Comparison of ENCODE assay signal across 22 cellular contexts in genomic region chr4:166432842-166433241, GRCh38.
DNase-seq lines count a peak whose midpoint lies in the region; ATAC-seq and TF ChIP-seq lines count a peak whose summit lies in the region.
"Had no signal": no experiment of that assay in that cellular context is flagged by ENCODE, and none has a peak within 500 bp of the region (broad histone marks: within the 10 kb centered on the region; RNA-seq: fewer than 3 reads in every experiment).

No MANE protein-coding gene starts in this region.

- in situ Hi-C loops in mammary epithelial cell (cut with MboI; ENCODE audit: low sequenced_read_pairs in 2 of 2), result no loop called here

- no peaks in the 10 kb centered on the region for H3K9me3 ChIP-seq in mammary epithelial cell (replicated peaks; ENCODE audit: insufficient read depth, low read length)
- no peaks in the 10 kb centered on the region for H3K9me3 ChIP-seq in breast epithelium

- H3K27ac ChIP-seq in mammary epithelial cell (ENCODE audit: insufficient read depth, low read depth, low read length) (no peak overlapping the region), breast epithelium (no peak overlapping the region)
- H3K27ac ChIP-seq: C4-2B, KMS-11, RWPE1 had no signal

- H3K79me2 ChIP-seq in mammary epithelial cell (ENCODE audit: insufficient read depth, low read length), result no peaks in the 10 kb centered on the region

- H3K4me3 ChIP-seq in mammary epithelial cell (replicated peaks in 1 of 3; ENCODE audit: insufficient read depth in 1 of 3, low read depth in 2 of 3, low read length in 3 of 3) (no peak overlapping the region), breast epithelium (no peak overlapping the region), epithelial cell of esophagus (ENCODE audit: low read length) (no peak overlapping the region)

- dilution Hi-C loops in mammary epithelial cell (cut with HindIII; ENCODE audit: low sequenced_read_pairs), result no loop called here

- no TSS peak for BruUV-seq in mammary epithelial cell (replicated peaks; lab: Mats Ljungman, UMichigan)

- H2AFZ ChIP-seq in mammary epithelial cell (ENCODE audit: low read depth, low read length), result no peak overlapping the region

- CTCF ChIA-PET in mammary epithelial cell (lab: Charles Lee; ENCODE audit: low non-redundant PET), result no interaction called here

- intact Hi-C loops in mammary epithelial cell (cut with micrococcal nuclease), result no loop called here
- intact Hi-C loops in breast epithelium (cut with DNase I; ENCODE audit: low total_unique reads), result no loop called here

- peak overlapping the region; percentile 26 for H3K4me2 ChIP-seq in mammary epithelial cell (ENCODE audit: insufficient read depth, low read depth, low read length)
- H3K4me2 ChIP-seq: KMS-11 had no signal

- H3K9ac ChIP-seq in mammary epithelial cell (ENCODE audit: insufficient read depth, low read length), result no peak overlapping the region
- H3K9ac ChIP-seq: KMS-11 had no signal

- ATAC-seq in esophagus mucosa, result no peak

- TF ChIP-seq POLR2A in breast epithelium (IDR thresholded peaks at IDR 0.05), result no peak

- TF ChIP-seq CTCF in mammary epithelial cell (conservative IDR thresholded peaks at IDR 0.05 in 1 of 2, IDR thresholded peaks at IDR 0.05 in 1 of 2; ENCODE audit: extremely low read depth in 1 of 2, insufficient read depth in 1 of 2, low read depth in 1 of 2, low read length in 2 of 2) (no peak), breast epithelium (IDR thresholded peaks at IDR 0.05) (no peak), epithelial cell of esophagus (IDR thresholded peaks at IDR 0.05; ENCODE audit: insufficient read depth, low read depth, low read length, missing control alignments) (no peak)

- no peaks in the 10 kb centered on the region for H3K36me3 ChIP-seq in mammary epithelial cell (ENCODE audit: insufficient read depth, low read length)
- no peaks in the 10 kb centered on the region for H3K36me3 ChIP-seq in breast epithelium

- H4K20me1 ChIP-seq in mammary epithelial cell (ENCODE audit: insufficient read depth, low read length), result no peaks in the 10 kb centered on the region

- H3K4me1 ChIP-seq in mammary epithelial cell (ENCODE audit: insufficient read depth, low read length) (peaks cover 28% of the 10 kb centered on the region), breast epithelium (no peaks in the 10 kb centered on the region)

- H3K27me3 ChIP-seq in mammary epithelial cell (ENCODE audit: insufficient read depth, low read length) (no peaks in the 10 kb centered on the region), breast epithelium (no peaks in the 10 kb centered on the region)

- DNase-seq in mammary epithelial cell (peak; percentile 9), breast epithelium (ENCODE audit: low spot score in 2 of 2) (no peak), RPMI7951 (ENCODE audit: low read depth) (peak; percentile 36), epithelial cell of esophagus (ENCODE audit: low read depth) (peak; percentile 8), stromal cell of bone marrow (ENCODE audit: low read depth) (peak; percentile 15), DMS53 (lab: John Stamatoyannopoulos, UW) (no peak)
- DNase-seq in activated CD4-positive, alpha-beta T cell treated with anti-CD3 and anti-CD28 coated beads for 1 hour, result no peak
- DNase-seq: 8988T; Calu3; CD8-positive, alpha-beta memory T cell; DMS153; H7; IMR-90; NCI-H1417; NCI-H187; NCI-H446 treated with DMSO at 0.1 percent for 48 hours; NCI-H526 treated with DMSO at 0.1 percent for 48 hours; SIG-M5 had no signal

Comparison
In these comparisons a context has a peak if more than half of its experiments do, and no peak if none do; other contexts are left out.
1. DNase-seq: peak in mammary epithelial cell (single experiment), RPMI7951 (single experiment), epithelial cell of esophagus (single experiment) and stromal cell of bone marrow (single experiment); none in breast epithelium (0 of 2), DMS53 (single experiment) and activated CD4-positive, alpha-beta T cell treated with anti-CD3 and anti-CD28 coated beads for 1 hour (single experiment).